1 cellular context compared by ENCODE assay signal in the genomic region with DNA sequence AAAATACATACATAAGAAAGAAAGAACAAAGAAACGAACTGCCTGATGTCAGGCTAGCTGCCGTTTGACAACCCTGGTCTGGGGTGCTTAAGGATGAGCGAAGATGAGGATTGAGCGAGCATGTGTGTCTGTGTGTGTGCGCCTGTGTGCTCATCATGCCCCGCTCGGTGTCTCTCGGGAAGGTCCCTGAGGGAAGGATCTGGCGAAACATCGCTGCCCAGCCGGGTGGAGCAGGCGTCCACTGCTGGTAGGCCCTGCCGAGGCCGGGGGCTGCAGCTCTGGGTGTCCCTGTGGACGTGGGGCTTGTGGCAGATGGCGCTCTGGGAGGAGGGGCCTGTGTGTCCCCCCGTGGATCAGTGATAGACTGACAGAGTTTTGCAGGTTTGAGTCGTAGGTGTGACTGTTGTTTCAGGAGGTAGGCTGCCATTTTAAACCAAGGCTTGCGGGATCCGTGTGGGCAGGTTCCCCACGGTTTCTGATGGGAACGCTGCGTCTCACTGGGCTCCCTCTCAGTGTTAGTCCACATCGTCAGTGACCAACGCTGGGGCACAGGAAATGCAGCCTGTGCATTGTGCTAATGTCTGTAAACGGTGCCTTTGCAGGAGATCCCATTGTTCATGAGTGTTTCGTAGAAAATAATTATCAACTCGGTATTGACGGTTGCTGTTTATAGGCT.
TF ChIP-seq lines count a peak whose summit lies in the region.

No MANE protein-coding gene starts in this region.

TF ChIP-seq in IMR-90, 13 proteins besides CTCF, POLR2A, EP300 and RAD21 (continued from another document):
- TF ChIP-seq, protein P1, sequence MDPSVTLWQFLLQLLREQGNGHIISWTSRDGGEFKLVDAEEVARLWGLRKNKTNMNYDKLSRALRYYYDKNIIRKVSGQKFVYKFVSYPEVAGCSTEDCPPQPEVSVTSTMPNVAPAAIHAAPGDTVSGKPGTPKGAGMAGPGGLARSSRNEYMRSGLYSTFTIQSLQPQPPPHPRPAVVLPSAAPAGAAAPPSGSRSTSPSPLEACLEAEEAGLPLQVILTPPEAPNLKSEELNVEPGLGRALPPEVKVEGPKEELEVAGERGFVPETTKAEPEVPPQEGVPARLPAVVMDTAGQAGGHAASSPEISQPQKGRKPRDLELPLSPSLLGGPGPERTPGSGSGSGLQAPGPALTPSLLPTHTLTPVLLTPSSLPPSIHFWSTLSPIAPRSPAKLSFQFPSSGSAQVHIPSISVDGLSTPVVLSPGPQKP (IDR thresholded peaks at IDR 0.05; ENCODE audit: borderline replicate concordance, low read depth, low read length): no peak
- TF ChIP-seq MAFK (IDR thresholded peaks at IDR 0.05; ENCODE audit: low read depth, low read length) (no peak), RFX5 (IDR thresholded peaks at IDR 0.05; ENCODE audit: low read depth, low read length) (no peak)
